ENCODE assay signal across 14 cellular contexts in the genomic region with DNA sequence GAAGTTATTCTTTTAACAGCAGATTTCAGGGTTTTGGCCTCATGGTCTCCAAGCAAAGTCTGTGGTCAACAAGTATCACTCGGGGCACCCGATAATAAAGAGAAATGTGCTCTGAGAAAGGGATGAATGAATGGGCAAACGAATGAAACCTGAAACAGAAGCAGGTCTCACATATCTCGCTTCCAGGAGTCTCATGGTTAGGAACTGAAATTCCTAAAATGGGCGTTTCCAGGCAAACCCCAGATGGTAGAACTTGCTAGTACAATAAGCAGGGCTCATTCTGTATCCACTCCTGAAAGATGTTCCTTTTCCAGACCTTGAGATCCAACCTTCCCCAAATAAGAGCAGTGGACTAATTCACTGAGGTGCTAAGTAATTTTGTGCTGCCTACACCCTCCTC.
A peak's percentile ranks its signal among the peaks of the same experiment; 100 is the strongest.
DNase-seq lines count a peak whose midpoint lies in the region; FAIRE-seq and TF ChIP-seq lines count a peak whose summit lies in the region.
"Had no signal": no experiment of that assay in that cellular context is flagged by ENCODE, and none has a peak within 500 bp of the region (broad histone marks: within the 10 kb centered on the region; RNA-seq: fewer than 3 reads in every experiment).

No MANE protein-coding gene starts in this region.

- H3K79me2 ChIP-seq in mammary epithelial cell (ENCODE audit: insufficient read depth, low read length) (no peaks in the 10 kb centered on the region), osteoblast (ENCODE audit: insufficient read depth, low read length) (peaks cover 2% of the 10 kb centered on the region)

- H2AFZ ChIP-seq in mammary epithelial cell (ENCODE audit: low read depth, low read length) (peak overlapping the region; percentile 57), osteoblast (ENCODE audit: low read length) (no peak overlapping the region)

- H3K4me2 ChIP-seq in mammary epithelial cell (ENCODE audit: insufficient read depth, low read depth, low read length) (peak overlapping the region; percentile 31), osteoblast (ENCODE audit: insufficient read depth, low read length) (peak overlapping the region; percentile 8)

- no peaks in the 10 kb centered on the region for H3K9me3 Mint-ChIP-seq in Caco-2 (ENCODE audit: unreplicated experiment)
- no peaks in the 10 kb centered on the region for H3K9me3 Mint-ChIP-seq in activated T-helper 2 cell treated with anti-CD3 and anti-CD28 coated beads, Interferon-gamma antibody, Interleukin-2, Interleukin-4, amounts not matched to agents 10 μg/mL and 5 μg/mL and 100 μg/mL, durations not matched to agents 14 hours and 24 hours and 36 hours
- H3K9me3 Mint-ChIP-seq: memory B cell had no signal

- TF ChIP-seq POLR2A in GM12891 (IDR thresholded peaks at IDR 0.05; ENCODE audit: low read depth, low read length), result no peak

- H3K36me3 ChIP-seq in Caco-2 (ENCODE audit: control insufficient read depth, insufficient read depth, low read length), result peaks cover 1% of the 10 kb centered on the region; the same call in 1 of the 2 replicates
- no peaks in the 10 kb centered on the region for H3K36me3 ChIP-seq in mammary epithelial cell (ENCODE audit: insufficient read depth, low read length)
- H3K36me3 ChIP-seq in osteoblast (ENCODE audit: insufficient read depth, low read length), result no peaks in the 10 kb centered on the region

- dilution Hi-C loops in mammary epithelial cell (cut with HindIII; ENCODE audit: low sequenced_read_pairs), result no loop called here

- H3K27me3 ChIP-seq in Caco-2 (replicated peaks; ENCODE audit: control insufficient read depth, insufficient read depth, low read length), result no peaks in the 10 kb centered on the region
- H3K27me3 ChIP-seq in mammary epithelial cell (ENCODE audit: insufficient read depth, low read length), result no peaks in the 10 kb centered on the region
- H3K27me3 ChIP-seq in osteoblast (ENCODE audit: insufficient read depth, low read length), result no peaks in the 10 kb centered on the region

- in situ Hi-C loops in mammary epithelial cell (cut with MboI; ENCODE audit: low sequenced_read_pairs in 2 of 2), result no loop called here

- intact Hi-C loops in Caco-2 (cut with micrococcal nuclease; ENCODE audit: unreplicated experiment) (no loop called here), mammary epithelial cell (cut with micrococcal nuclease) (no loop called here)
- intact Hi-C loops in activated T-helper 2 cell treated with anti-CD3 and anti-CD28 coated beads, Interferon-gamma antibody, Interleukin-2, Interleukin-4, amounts not matched to agents 10 μg/mL and 5 μg/mL and 100 μg/mL, durations not matched to agents 14 hours and 24 hours and 36 hours (cut with micrococcal nuclease), result no loop called here

- no peak overlapping the region for H3K9ac ChIP-seq in mammary epithelial cell (ENCODE audit: insufficient read depth, low read length)

- peak overlapping the region; percentile 95 for H3K27ac Mint-ChIP-seq in Caco-2 (ENCODE audit: unreplicated experiment)
- no peak overlapping the region for H3K27ac Mint-ChIP-seq in activated T-helper 2 cell treated with anti-CD3 and anti-CD28 coated beads, Interferon-gamma antibody, Interleukin-2, Interleukin-4, amounts not matched to agents 10 μg/mL and 5 μg/mL and 100 μg/mL, durations not matched to agents 14 hours and 24 hours and 36 hours
- H3K27ac Mint-ChIP-seq: memory B cell had no signal

- no peaks in the 10 kb centered on the region for H4K20me1 ChIP-seq in mammary epithelial cell (ENCODE audit: insufficient read depth, low read length)
- H4K20me1 ChIP-seq in osteoblast (ENCODE audit: insufficient read depth, low read length), result no peaks in the 10 kb centered on the region

- peak overlapping the region; percentile 73 for H3K27ac ChIP-seq in mammary epithelial cell (ENCODE audit: insufficient read depth, low read depth, low read length)
- H3K27ac ChIP-seq in osteoblast (ENCODE audit: low read depth, low read length), result peak overlapping the region; percentile 95

- BruUV-seq in Caco-2 (replicated peaks; lab: Mats Ljungman, UMichigan) (no TSS peak), mammary epithelial cell (replicated peaks; lab: Mats Ljungman, UMichigan) (no TSS peak)

- H3K4me1 ChIP-seq in Caco-2 (peaks cover 76% of the 10 kb centered on the region), mammary epithelial cell (ENCODE audit: insufficient read depth, low read length) (peaks cover 58% of the 10 kb centered on the region), osteoblast (ENCODE audit: insufficient read depth, low read length) (peaks cover 49% of the 10 kb centered on the region)

- DNase-seq in Caco-2, result no peak
- DNase-seq in LoVo (ENCODE audit: low spot score), result peak; percentile 39
- no peak for DNase-seq in mammary epithelial cell
- DNase-seq in osteoblast (ENCODE audit: insufficient read length, low spot score, missing footprints), result no peak
- no peak for DNase-seq in GF-D8 (lab: John Stamatoyannopoulos, UW)
- no peak for DNase-seq in stimulated activated naive CD4-positive, alpha-beta T cell treated with Interleukin-2 at 50 U/mL for 16 hours (lab: John Stamatoyannopoulos, UW)
- no peak for DNase-seq in activated T-helper 2 cell treated with anti-CD3 and anti-CD28 coated beads, Interferon-gamma antibody, Interleukin-2, Interleukin-4, amounts not matched to agents 10 μg/mL and 5 μg/mL and 100 μg/mL, durations not matched to agents 14 hours and 24 hours and 36 hours (ENCODE audit: low spot score)
- no peak for DNase-seq in GM12891 (ENCODE audit: insufficient read length, low spot score)
- DNase-seq: amygdala, dermis blood vessel endothelial cell, NCI-H1436 treated with DMSO at 0.1 percent for 48 hours, NCI-H526, T1000 had no signal

- no peak overlapping the region for H3K4me3 ChIP-seq in Caco-2 (ENCODE audit: low read depth, low read length)
- H3K4me3 ChIP-seq in mammary epithelial cell (replicated peaks in 1 of 3; ENCODE audit: insufficient read depth in 1 of 3, low read depth in 2 of 3, low read length in 3 of 3), result no peak overlapping the region
- H3K4me3 ChIP-seq in osteoblast (ENCODE audit: insufficient read depth, low read length), result no peak overlapping the region

- CTCF ChIA-PET in Caco-2 (lab: Charles Lee) (no interaction called here), mammary epithelial cell (lab: Charles Lee; ENCODE audit: low non-redundant PET) (interaction anchor here (0.7 kb wide), 1 partner anchor 8 kb away, joined by 3 read pairs; no protein-coding TSS in a partner anchor)

- H3K4me1 Mint-ChIP-seq in Caco-2 (ENCODE audit: low read depth, unreplicated experiment), result peaks cover 55% of the 10 kb centered on the region
- no peaks in the 10 kb centered on the region for H3K4me1 Mint-ChIP-seq in activated T-helper 2 cell treated with anti-CD3 and anti-CD28 coated beads, Interferon-gamma antibody, Interleukin-2, Interleukin-4, amounts not matched to agents 10 μg/mL and 5 μg/mL and 100 μg/mL, durations not matched to agents 14 hours and 24 hours and 36 hours (ENCODE audit: low read depth)
- H3K4me1 Mint-ChIP-seq: memory B cell had no signal

- TF ChIP-seq CTCF in Caco-2 (IDR thresholded peaks at IDR 0.05; ENCODE audit: insufficient read depth in 1 of 2, low read depth in 1 of 2, low read length in 1 of 2, severe bottlenecking in 1 of 2, unreplicated experiment in 1 of 2), result no peak
- TF ChIP-seq CTCF in mammary epithelial cell (conservative IDR thresholded peaks at IDR 0.05 in 1 of 2, IDR thresholded peaks at IDR 0.05 in 1 of 2; ENCODE audit: extremely low read depth in 1 of 2, insufficient read depth in 1 of 2, low read depth in 1 of 2, low read length in 2 of 2), result no peak
- no peak for TF ChIP-seq CTCF in osteoblast (IDR thresholded peaks at IDR 0.05; ENCODE audit: extremely low read depth, low read depth, low read length)

- no peak overlapping the region for H3K4me3 Mint-ChIP-seq in Caco-2 (ENCODE audit: unreplicated experiment)
- H3K4me3 Mint-ChIP-seq in activated T-helper 2 cell treated with anti-CD3 and anti-CD28 coated beads, Interferon-gamma antibody, Interleukin-2, Interleukin-4, amounts not matched to agents 10 μg/mL and 5 μg/mL and 100 μg/mL, durations not matched to agents 14 hours and 24 hours and 36 hours (ENCODE audit: low read depth), result no peak overlapping the region
- H3K4me3 Mint-ChIP-seq: memory B cell had no signal

- H3K9me3 ChIP-seq in Caco-2 (no peaks in the 10 kb centered on the region), mammary epithelial cell (replicated peaks; ENCODE audit: insufficient read depth, low read length) (no peaks in the 10 kb centered on the region), osteoblast (ENCODE audit: low read depth, low read length) (no peaks in the 10 kb centered on the region)

- POLR2A ChIA-PET in Caco-2 (lab: Charles Lee), result no interaction called here

- H3K36me3 Mint-ChIP-seq in Caco-2 (ENCODE audit: insufficient read depth, unreplicated experiment), result peaks cover 13% of the 10 kb centered on the region
- H3K36me3 Mint-ChIP-seq in activated T-helper 2 cell treated with anti-CD3 and anti-CD28 coated beads, Interferon-gamma antibody, Interleukin-2, Interleukin-4, amounts not matched to agents 10 μg/mL and 5 μg/mL and 100 μg/mL, durations not matched to agents 14 hours and 24 hours and 36 hours (ENCODE audit: low read depth), result no peaks in the 10 kb centered on the region
- H3K36me3 Mint-ChIP-seq: memory B cell had no signal

- no peak for FAIRE-seq in GM12891 (lab: Jason Lieb, UNC)

- no peaks in the 10 kb centered on the region for H3K27me3 Mint-ChIP-seq in Caco-2 (ENCODE audit: insufficient read depth, unreplicated experiment)
- peaks cover 3% of the 10 kb centered on the region for H3K27me3 Mint-ChIP-seq in activated T-helper 2 cell treated with anti-CD3 and anti-CD28 coated beads, Interferon-gamma antibody, Interleukin-2, Interleukin-4, amounts not matched to agents 10 μg/mL and 5 μg/mL and 100 μg/mL, durations not matched to agents 14 hours and 24 hours and 36 hours (ENCODE audit: low read depth)

- WGBS in mammary epithelial cell (ENCODE audit: low coverage, missing lambda C conversion rate), result 84% methylated on average over 4 of the region's 5 CpGs

TF ChIP-seq in GM12891, 5 proteins besides CTCF, POLR2A, EP300 and RAD21:
- no peak for TF ChIP-seq POLR2AphosphoS5 (IDR thresholded peaks at IDR 0.05; ENCODE audit: low read depth, low read length)
- TF ChIP-seq TAF1 (IDR thresholded peaks at IDR 0.05; ENCODE audit: low read depth, low read length), result no peak
- TF ChIP-seq POU2F2 (IDR thresholded peaks at IDR 0.05; ENCODE audit: low read depth, low read length), result no peak
- no peak for TF ChIP-seq PAX5 (IDR thresholded peaks at IDR 0.05; ENCODE audit: insufficient read depth, low read length, severe bottlenecking)
- no peak for TF ChIP-seq SPI1 (IDR thresholded peaks at IDR 0.05; ENCODE audit: low read depth, low read length)
